12 cellular contexts compared by ENCODE assay signal in genomic region chr19:38707512-38708114, GRCh38. TPM values are rescaled to one million over a fixed set of nuclear protein-coding genes. Genes with fewer than 3 reads are reported as not detected.
A peak's percentile ranks its signal among the peaks of the same experiment; 100 is the strongest.
DNase-seq lines count a peak whose midpoint lies in the region; ATAC-seq, FAIRE-seq and TF ChIP-seq lines count a peak whose summit lies in the region.
"Had no signal": no experiment of that assay in that cellular context is flagged by ENCODE, and none has a peak within 500 bp of the region (broad histone marks: within the 10 kb centered on the region; RNA-seq: fewer than 3 reads in every experiment).

No MANE protein-coding gene starts in this region.

- H4K20me1 ChIP-seq in H1 (replicated peaks in 1 of 2; ENCODE audit: control insufficient read depth in 1 of 2, insufficient read depth in 2 of 2, low read length in 2 of 2) = peaks cover 10 to 21% of the 10 kb centered on the region in 2 experiments

- H2BK120ac ChIP-seq in H1 (replicated peaks; ENCODE audit: low read depth, low read length) = no peak overlapping the region

- TF ChIP-seq RAD21 in H1 (IDR thresholded peaks at IDR 0.05 in 1 of 2, conservative IDR thresholded peaks at IDR 0.05 in 1 of 2; ENCODE audit: low read depth in 2 of 2, low read length in 2 of 2) = no peak

- H3K23me2 ChIP-seq in H1 (ENCODE audit: low read depth, low read length) = no peaks in the 10 kb centered on the region

- H3K4me2 ChIP-seq in H1 (ENCODE audit: insufficient read depth in 1 of 2, low read depth in 2 of 2, low read length in 2 of 2) = no peak overlapping the region

- no peak overlapping the region for H4K5ac ChIP-seq in H1 (ENCODE audit: insufficient read length, low read depth, low read length)

- no peak for FAIRE-seq in H1 (lab: Jason Lieb, UNC)

- peak in 1 of 2 donors; percentile 39 for ATAC-seq in upper lobe of left lung (ENCODE audit: low FRiP score in 2 of 2)
- ATAC-seq: activated T-cell treated with anti-CD3 and anti-CD28 coated beads, Interleukin-2, amount 50 U/mL, for 72 hours had no signal

- H3K23ac ChIP-seq in H1 (ENCODE audit: insufficient read length) = no peak overlapping the region

- H3K79me2 ChIP-seq in H1 (ENCODE audit: control insufficient read depth in 1 of 2, insufficient read depth in 2 of 2, low read length in 2 of 2) = no peaks in the 10 kb centered on the region

- H3K36me3 ChIP-seq in H1 (ENCODE audit: control insufficient read depth in 2 of 4, insufficient read depth in 4 of 4, low read length in 3 of 4) (peaks cover 48 to 90% (median 64%) of the 10 kb centered on the region in 4 experiments), upper lobe of left lung (peaks cover 48 to 100% (median 97%) of the 10 kb centered on the region in 4 donors)

- H3K27ac ChIP-seq in H1 (ENCODE audit: low read depth, low read length) = no peak overlapping the region
- peak overlapping the region; percentile 48 to 93 (median 62) for H3K27ac ChIP-seq in upper lobe of left lung
- H3K27ac ChIP-seq: SK-N-MC had no signal

- no peak overlapping the region for H3K9ac ChIP-seq in H1 (replicated peaks in 1 of 4; ENCODE audit: extremely low read depth in 1 of 4, low read depth in 3 of 4, low read length in 3 of 4)

- H2BK15ac ChIP-seq in H1 (ENCODE audit: low read length) = no peak overlapping the region

- H3K4me1 ChIP-seq in H1 (replicated peaks in 1 of 4; ENCODE audit: control insufficient read depth in 3 of 4, insufficient read depth in 4 of 4, low read length in 3 of 4) (no peaks in the 10 kb centered on the region), upper lobe of left lung (peaks cover 66 to 85% (median 74%) of the 10 kb centered on the region in 4 donors)

- DNase-seq in DMS 273 (lab: John Stamatoyannopoulos, UW; ENCODE audit: unreplicated experiment) (peak; percentile 17), DMS 273 treated with DMSO at 0.1 percent for 48 hours (lab: John Stamatoyannopoulos, UW) (no peak), H1 (ENCODE audit: low read depth in 1 of 2, low spot score in 2 of 2) (no peak), lung microvascular endothelial cell (ENCODE audit: low read depth in 2 of 2) (peak; percentile 94 to 99), upper lobe of left lung (peak in 1 of 2 donors; percentile 79), putamen (ENCODE audit: low spot score) (no peak), UCSD-AML1 (lab: John Stamatoyannopoulos, UW; ENCODE audit: unreplicated experiment) (no peak)
- DNase-seq in activated T-cell treated with anti-CD3 and anti-CD28 coated beads, Interleukin-2, amount 50 U/mL, for 48 hours = no peak
- DNase-seq: activated T-cell treated with anti-CD3 and anti-CD28 coated beads, Interleukin-2, amount 50 U/mL, for 72 hours; NCI-H2029; stimulated activated CD4-positive, alpha-beta T cell treated with anti-CD3 and anti-CD28 coated beads, Interleukin-4, amount 100 ng/mL, for 1 hour had no signal

- no peak overlapping the region for H2AK5ac ChIP-seq in H1 (ENCODE audit: low read depth, low read length)

- TF ChIP-seq POLR2A in H1 (IDR thresholded peaks at IDR 0.05; ENCODE audit: control extremely low read depth in 1 of 2, low read depth in 2 of 2, low read length in 2 of 2) = 0 out of 3 replicates have a peak, but pooled peaks of 1 of the 2 experiments have one; percentile 19
- no peak for TF ChIP-seq POLR2A in upper lobe of left lung (IDR thresholded peaks at IDR 0.05)

- H2BK12ac ChIP-seq in H1 (ENCODE audit: low read depth, low read length) = no peak overlapping the region

- no peak for TF ChIP-seq EP300 in H1 (IDR thresholded peaks at IDR 0.05; ENCODE audit: borderline replicate concordance in 1 of 2, low read depth in 2 of 2, low read length in 2 of 2)
- TF ChIP-seq EP300 in upper lobe of left lung (IDR thresholded peaks at IDR 0.05) = peak in 2 of 4 donors; percentile 41 to 74

- H3K27me3 ChIP-seq in H1 (replicated peaks in 1 of 4; ENCODE audit: control insufficient read depth in 3 of 4, extremely low read depth in 1 of 4, insufficient read depth in 3 of 4, low read length in 3 of 4) (no peaks in the 10 kb centered on the region; a peak in 1 of 7 replicates), upper lobe of left lung (no peaks in the 10 kb centered on the region)

- 93% methylated on average over 10 of the region's 10 CpGs; no CpG with 5 or more reads in 1 of the 2 experiments for WGBS in H1 (ENCODE audit: extremely low coverage in 1 of 2, insufficient coverage in 1 of 2, insufficient read length in 1 of 2, insufficient replicate concordance in 2 of 2, low coverage in 1 of 2, low lambda C conversion rate in 2 of 2, missing lambda C conversion rate in 1 of 2), 2 experiments
- 76% methylated on average over 7 of the region's 10 CpGs; no CpG with 5 or more reads in 1 of the 2 donors for WGBS in upper lobe of left lung, 2 donors

- no peak overlapping the region for H3K4ac ChIP-seq in H1 (replicated peaks; ENCODE audit: insufficient read length, low read depth, low read length)

- no peak overlapping the region for H2AFZ ChIP-seq in H1 (ENCODE audit: low read length)

- H4K8ac ChIP-seq in H1 (ENCODE audit: extremely low read depth, insufficient read depth, low read length) = no peak overlapping the region

- peak overlapping the region; percentile 22 for H3K56ac ChIP-seq in H1 (replicated peaks; ENCODE audit: insufficient read length, low read depth, low read length)

- TF ChIP-seq CTCF in H1 (IDR thresholded peaks at IDR 0.05; ENCODE audit: control extremely low read depth in 1 of 3, insufficient read depth in 1 of 3, low read depth in 1 of 3, low read length in 3 of 3) (no peak), upper lobe of left lung (IDR thresholded peaks at IDR 0.05) (no peak)

- H3K14ac ChIP-seq in H1 (ENCODE audit: insufficient read length) = no peak overlapping the region

- H3K9me3 ChIP-seq in H1 (ENCODE audit: insufficient read depth in 2 of 2, low read depth in 1 of 2, low read length in 1 of 2) (no peaks in the 10 kb centered on the region), upper lobe of left lung (no peaks in the 10 kb centered on the region)

- H2BK5ac ChIP-seq in H1 (ENCODE audit: low read depth, low read length) = peak overlapping the region; percentile 12; the same call in 1 of the 2 replicates

- H2BK20ac ChIP-seq in H1 (ENCODE audit: low read length) = no peak overlapping the region

- H3K18ac ChIP-seq in H1 (ENCODE audit: extremely low read depth, low read length) = no peak overlapping the region

- no peak overlapping the region for H4K91ac ChIP-seq in H1 (replicated peaks; ENCODE audit: insufficient read length, low read length)

- peaks cover 4% of the 10 kb centered on the region for H3K79me1 ChIP-seq in H1 (ENCODE audit: low read depth, low read length)

- POLR2A ChIA-PET in H1 (lab: Charles Lee; ENCODE audit: partially characterized antibody) = interaction anchor here (1.9 to 2.6 kb wide), 2 partner anchors 15 to 46 kb away, joined by 7 to 9 read pairs; no protein-coding TSS in a partner anchor

- H3K4me3 ChIP-seq in H1 (ENCODE audit: extremely low read depth in 1 of 4, insufficient read depth in 2 of 4, low read depth in 3 of 4, low read length in 4 of 4) = no peak overlapping the region
- H3K4me3 ChIP-seq in upper lobe of left lung = no peak overlapping the region
- H3K4me3 ChIP-seq: SK-N-MC had no signal

- CTCF ChIA-PET in H1 (lab: Charles Lee; ENCODE audit: partially characterized antibody) = interaction anchor here (0.6 to 1.5 kb wide), 5 partner anchors 9 to 588 kb away, joined by 3 to 6 read pairs (median 4); no protein-coding TSS in a partner anchor

TF ChIP-seq in H1, 55 proteins besides CTCF, POLR2A, EP300 and RAD21 (continues in another document):
- TF ChIP-seq CHD1 (IDR thresholded peaks at IDR 0.05; ENCODE audit: low read depth, low read length) (no peak), NANOG (IDR thresholded peaks at IDR 0.05; ENCODE audit: insufficient read depth, low read depth, low read length, poor library complexity, severe bottlenecking) (no peak), GTF2F1 (IDR thresholded peaks at IDR 0.05; ENCODE audit: borderline replicate concordance, low read depth, low read length) (no peak), HDAC2 (IDR thresholded peaks at IDR 0.05; ENCODE audit: borderline replicate concordance in 1 of 2, low read depth in 2 of 2, low read length in 2 of 2) (no peak), RBBP5 (IDR thresholded peaks at IDR 0.05; ENCODE audit: borderline replicate concordance, low read depth, low read length) (no peak), JUN (IDR thresholded peaks at IDR 0.05; ENCODE audit: low read depth, low read length) (no peak), CEBPB (IDR thresholded peaks at IDR 0.05; ENCODE audit: low read depth, low read length) (no peak), SIX5 (IDR thresholded peaks at IDR 0.05; ENCODE audit: low read depth, low read length) (no peak), E2F6 (IDR thresholded peaks at IDR 0.05) (no peak), CBX5 (IDR thresholded peaks at IDR 0.05; ENCODE audit: low read depth, low read length) (no peak)

RNA-seq across cellular contexts. Expression of gene CAPN12, which starts 36.7 kb away (rescaled TPM):
- total RNA-seq in H1 (2021; fragmentation: NEBNext Ultra II Directional; extraction: Animal tissue kit (Norgen Biotek cat#: 25700)) = 7.9 and 8.8 TPM in 2 replicates
- polyA plus RNA-seq in H1 (2011; rRNA removed) = 20.0 and 25.9 TPM in 2 replicates
- 16.5 TPM for polyA plus RNA-seq in H1 (2011; cell fraction: cytosol; rRNA removed)
- 58.9 TPM for polyA plus RNA-seq in H1 (2011; cell fraction: nucleus; rRNA removed)
- polyA plus RNA-seq in H1 (2012, experiment 1 of 2) = 4.8 to 13.3 TPM (median 8.3 TPM) in 4 replicates
- polyA plus RNA-seq in H1 (2012, experiment 2 of 2) = 4.3 TPM
- 13.2 TPM for polyA plus RNA-seq in H1 (2013, experiment 1 of 2)
- polyA plus RNA-seq in H1 (2013, experiment 2 of 2) = 11.1 TPM
- polyA minus RNA-seq in H1 (2011; rRNA and poly(A)+ RNA removed) = 3.7 and 5.0 TPM in 2 replicates
- polyA minus RNA-seq in H1 (2011; cell fraction: cytosol; rRNA and poly(A)+ RNA removed) = 6.4 TPM
- 10.9 TPM for polyA minus RNA-seq in H1 (2011; cell fraction: nucleus; rRNA and poly(A)+ RNA removed)
- total RNA-seq in lung microvascular endothelial cell (under 0.01 TPM in 2 replicates), upper lobe of left lung (10 to 100 TPM in 3 of 6 donors, 1 to 10 TPM in 3; 5.2 to 93.2 (median 11.1) TPM)

Comparison
In these comparisons a context has a peak if more than half of its experiments do, and no peak if none do; other contexts are left out.
1. DNase-seq: peak in DMS 273 (single experiment) and lung microvascular endothelial cell (2 of 2); none in DMS 273 treated with DMSO at 0.1 percent for 48 hours (single experiment), H1 (0 of 2), putamen (single experiment), UCSD-AML1 (single experiment) and activated T-cell treated with anti-CD3 and anti-CD28 coated beads, Interleukin-2, amount 50 U/mL, for 48 hours (0 of 2).